ENCODE assay signal across 1 cellular context in the genomic region with DNA sequence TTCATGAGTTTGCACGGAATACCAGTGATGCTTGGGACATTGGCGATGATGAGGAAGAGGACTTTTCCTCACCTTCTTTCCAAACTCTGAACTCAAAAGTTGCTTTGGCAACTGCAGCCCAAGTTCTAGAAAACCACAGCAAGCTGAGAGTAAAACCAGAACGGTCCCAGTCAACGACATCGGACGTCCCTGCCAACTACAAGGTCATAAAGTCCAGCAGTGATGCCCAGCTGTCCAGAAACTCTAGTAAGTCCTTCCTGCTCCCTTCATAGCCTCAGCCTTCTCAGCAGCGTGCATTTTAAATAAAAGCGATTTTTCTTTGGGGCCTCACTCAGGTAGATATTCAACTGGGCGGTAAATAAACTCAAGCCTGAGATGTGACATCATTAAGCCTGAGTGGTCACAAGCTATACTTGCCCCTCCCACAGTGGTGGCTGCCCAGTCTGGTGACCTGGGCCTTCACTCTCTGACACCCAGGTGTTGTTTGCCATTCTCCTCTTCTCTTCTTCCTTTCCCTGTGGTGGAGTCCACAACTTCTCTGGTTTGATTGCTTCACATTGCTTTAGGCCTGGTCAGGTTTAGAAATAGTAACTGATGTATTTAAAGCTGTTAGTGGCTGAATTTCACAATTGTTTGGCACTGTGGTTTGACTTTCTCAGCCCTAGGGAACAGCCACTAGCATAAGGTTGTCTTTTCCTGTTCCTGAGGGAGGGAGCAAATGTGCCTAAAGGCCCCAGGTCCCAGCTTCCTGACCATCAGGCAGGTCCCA.
TF ChIP-seq lines count a peak whose summit lies in the region.

No MANE protein-coding gene starts in this region.

TF ChIP-seq in HepG2, 621 proteins besides CTCF, POLR2A, EP300 and RAD21:
- TF ChIP-seq CEBPB (IDR thresholded peaks at IDR 0.05; ENCODE audit: borderline replicate concordance, low read depth, low read length) (0 out of 2 replicates have a peak, but pooled peaks have one; percentile 0), MBNL3 (CRISPR knock-in tag; conservative IDR thresholded peaks at IDR 0.05) (no peak)
TF ChIP-seq in HepG2: peak in this region for 1.
